In the genomic region with DNA sequence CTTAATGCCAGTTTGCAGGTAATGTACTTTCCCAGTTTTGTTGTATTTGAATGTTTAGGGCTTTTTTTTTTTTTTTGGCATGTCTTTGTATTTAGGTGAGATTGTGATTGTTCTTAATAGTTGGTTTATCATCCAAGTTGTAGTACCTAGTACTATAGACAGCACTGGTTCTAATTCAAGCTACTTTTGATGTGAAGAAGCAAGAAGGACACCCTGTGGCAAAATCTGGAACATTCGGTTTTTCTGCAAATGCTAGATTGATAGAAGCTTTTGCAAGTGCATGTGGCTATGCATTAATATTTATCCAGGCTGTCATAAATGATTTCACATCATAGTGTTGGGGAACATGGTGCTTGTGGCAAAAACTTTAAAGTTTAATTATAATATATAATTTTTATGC, we compare ENCODE assay signal across 9 cellular contexts.
A peak's percentile ranks its signal among the peaks of the same experiment; 100 is the strongest.
DNase-seq lines count a peak whose midpoint lies in the region; ATAC-seq, FAIRE-seq and TF ChIP-seq lines count a peak whose summit lies in the region.
"Had no signal": no experiment of that assay in that cellular context is flagged by ENCODE, and none has a peak within 500 bp of the region (broad histone marks: within the 10 kb centered on the region; RNA-seq: fewer than 3 reads in every experiment).

No MANE protein-coding gene starts in this region.

- no peak overlapping the region for H3K4me3 Mint-ChIP-seq in activated naive CD8-positive, alpha-beta T cell treated with anti-CD3 and anti-CD28 coated beads, Interleukin-2, amount 50 U/mL, for 24 hours
- H3K4me3 Mint-ChIP-seq in activated naive CD8-positive, alpha-beta T cell treated with anti-CD3 and anti-CD28 coated beads for 36 hours: no peak overlapping the region

- H3K9me3 Mint-ChIP-seq in activated naive CD8-positive, alpha-beta T cell treated with anti-CD3 and anti-CD28 coated beads, Interleukin-2, amount 50 U/mL, for 24 hours: no peaks in the 10 kb centered on the region
- H3K9me3 Mint-ChIP-seq in activated naive CD8-positive, alpha-beta T cell treated with anti-CD3 and anti-CD28 coated beads for 36 hours: no peaks in the 10 kb centered on the region

- no peaks in the 10 kb centered on the region for H3K4me1 Mint-ChIP-seq in activated naive CD8-positive, alpha-beta T cell treated with anti-CD3 and anti-CD28 coated beads, Interleukin-2, amount 50 U/mL, for 24 hours
- H3K4me1 Mint-ChIP-seq in activated naive CD8-positive, alpha-beta T cell treated with anti-CD3 and anti-CD28 coated beads for 36 hours: no peaks in the 10 kb centered on the region

- no peak overlapping the region for H3K27ac Mint-ChIP-seq in activated naive CD8-positive, alpha-beta T cell treated with anti-CD3 and anti-CD28 coated beads, Interleukin-2, amount 50 U/mL, for 24 hours
- no peak overlapping the region for H3K27ac Mint-ChIP-seq in activated naive CD8-positive, alpha-beta T cell treated with anti-CD3 and anti-CD28 coated beads for 36 hours

- CTCF ChIA-PET in endothelial cell of umbilical vein (lab: Charles Lee): interaction anchor here (0.5 to 4.6 kb wide), 27 partner anchors 11 to 1188 kb away, joined by 3 to 81 read pairs (median 3); partner anchors contain the start of gene FOXP2

- H2AFZ ChIP-seq in endothelial cell of umbilical vein (ENCODE audit: low read depth, low read length): no peak overlapping the region

- no TSS peak for BruUV-seq in endothelial cell of umbilical vein (replicated peaks; lab: Mats Ljungman, UMichigan)

- TF ChIP-seq POLR2A in endothelial cell of umbilical vein (IDR thresholded peaks at IDR 0.05; ENCODE audit: low read depth, low read length) (no peak), testis (IDR thresholded peaks at IDR 0.05) (no peak), upper lobe of left lung (IDR thresholded peaks at IDR 0.05) (no peak)

- H3K9me1 ChIP-seq in endothelial cell of umbilical vein (replicated peaks; ENCODE audit: control insufficient read depth, extremely low read depth, insufficient read depth, low read length): no peaks in the 10 kb centered on the region

- H3K4me3 ChIP-seq in endothelial cell of umbilical vein (replicated peaks in 1 of 3; ENCODE audit: insufficient read depth in 1 of 3, low read depth in 1 of 3, low read length in 3 of 3): no peak overlapping the region
- no peak overlapping the region for H3K4me3 ChIP-seq in testis
- no peak overlapping the region for H3K4me3 ChIP-seq in heart right ventricle
- H3K4me3 ChIP-seq in upper lobe of left lung: no peak overlapping the region

- FAIRE-seq in endothelial cell of umbilical vein (lab: Jason Lieb, UNC): no peak

- H3K4me2 ChIP-seq in endothelial cell of umbilical vein (ENCODE audit: insufficient read depth, low read length): no peak overlapping the region

- TF ChIP-seq CTCF in endothelial cell of umbilical vein (IDR thresholded peaks at IDR 0.05; ENCODE audit: extremely low read depth in 1 of 2, insufficient read depth in 1 of 2, low read depth in 1 of 2, low read length in 2 of 2) (peak in 1 of 2 donors; percentile 30), testis (IDR thresholded peaks at IDR 0.05) (no peak), heart right ventricle (IDR thresholded peaks at IDR 0.05) (peak in 4 of 9 donors; percentile 20 to 35 (median 26)), upper lobe of left lung (IDR thresholded peaks at IDR 0.05) (no peak)

- DNase-seq in activated naive CD8-positive, alpha-beta T cell treated with anti-CD3 and anti-CD28 coated beads, Interleukin-2, amount 50 U/mL, for 24 hours: peak; percentile 2
- no peak for DNase-seq in activated naive CD8-positive, alpha-beta T cell treated with anti-CD3 and anti-CD28 coated beads for 36 hours
- DNase-seq in NCI-H446 treated with DMSO at 0.1 percent for 48 hours (lab: John Stamatoyannopoulos, UW) (peak; percentile 49), endothelial cell of umbilical vein (ENCODE audit: low read depth, low spot score) (peak; percentile 35), testis (peak; percentile 18), heart right ventricle (no peak), upper lobe of left lung (no peak)

- no peaks in the 10 kb centered on the region for H3K27me3 ChIP-seq in endothelial cell of umbilical vein (ENCODE audit: control insufficient read depth in 2 of 2, insufficient read depth in 2 of 2, low read length in 2 of 2)
- H3K27me3 ChIP-seq in testis: no peaks in the 10 kb centered on the region
- no peaks in the 10 kb centered on the region for H3K27me3 ChIP-seq in heart right ventricle
- no peaks in the 10 kb centered on the region for H3K27me3 ChIP-seq in upper lobe of left lung

- intact Hi-C loops in endothelial cell of umbilical vein (cut with micrococcal nuclease) (loop anchor here (1.0 kb wide), 3 partner anchors 236 to 637 kb away; no protein-coding TSS in a partner anchor), testis (cut with DNase I; ENCODE audit: low total_unique reads) (no loop called here), heart right ventricle (cut with DNase I) (loop anchor here in 2 of 10 donors (5.0 kb wide), 2 partner anchors 236 to 581 kb away; no protein-coding TSS in a partner anchor)

- H3K27ac ChIP-seq in endothelial cell of umbilical vein (ENCODE audit: insufficient read depth, low read depth, low read length): no peak overlapping the region
- H3K27ac ChIP-seq in testis: no peak overlapping the region
- H3K27ac ChIP-seq in heart right ventricle: no peak overlapping the region
- no peak overlapping the region for H3K27ac ChIP-seq in upper lobe of left lung

- peaks cover 2% of the 10 kb centered on the region for H3K27me3 Mint-ChIP-seq in activated naive CD8-positive, alpha-beta T cell treated with anti-CD3 and anti-CD28 coated beads, Interleukin-2, amount 50 U/mL, for 24 hours
- peaks cover 5% of the 10 kb centered on the region for H3K27me3 Mint-ChIP-seq in activated naive CD8-positive, alpha-beta T cell treated with anti-CD3 and anti-CD28 coated beads for 36 hours

- H3K9ac ChIP-seq in endothelial cell of umbilical vein (replicated peaks; ENCODE audit: extremely low read depth, insufficient read depth, low read length): no peak overlapping the region

- dilution Hi-C loops in endothelial cell of umbilical vein (cut with MboI; ENCODE audit: extremely low pct_ligation_motif_present, low sequenced_read_pairs): no loop called here

- no peaks in the 10 kb centered on the region for H3K36me3 Mint-ChIP-seq in activated naive CD8-positive, alpha-beta T cell treated with anti-CD3 and anti-CD28 coated beads, Interleukin-2, amount 50 U/mL, for 24 hours (ENCODE audit: low read depth)
- no peaks in the 10 kb centered on the region for H3K36me3 Mint-ChIP-seq in activated naive CD8-positive, alpha-beta T cell treated with anti-CD3 and anti-CD28 coated beads for 36 hours

- H3K79me2 ChIP-seq in endothelial cell of umbilical vein (ENCODE audit: control insufficient read depth, insufficient read depth, low read length): no peaks in the 10 kb centered on the region

- TF ChIP-seq EP300 in upper lobe of left lung (IDR thresholded peaks at IDR 0.05): no peak

- ATAC-seq in activated naive CD8-positive, alpha-beta T cell treated with anti-CD3 and anti-CD28 coated beads, Interleukin-2, amount 50 U/mL, for 24 hours: no peak
- ATAC-seq in heart right ventricle: no peak
- ATAC-seq in GM18861 (IDR thresholded peaks at IDR 0.05; ENCODE audit: unreplicated experiment): no peak
- ATAC-seq in upper lobe of left lung (ENCODE audit: low FRiP score in 2 of 2): no peak

- no peaks in the 10 kb centered on the region for H3K4me1 ChIP-seq in endothelial cell of umbilical vein (ENCODE audit: control insufficient read depth, extremely low read depth, insufficient read depth, low read length)
- no peaks in the 10 kb centered on the region for H3K4me1 ChIP-seq in testis
- peaks cover 0 to 10% (median 0%) of the 10 kb centered on the region in 9 donors for H3K4me1 ChIP-seq in heart right ventricle
- no peaks in the 10 kb centered on the region for H3K4me1 ChIP-seq in upper lobe of left lung
- H3K4me1 ChIP-seq: Caco-2 had no signal

- H4K20me1 ChIP-seq in endothelial cell of umbilical vein (replicated peaks; ENCODE audit: control insufficient read depth, extremely low read depth, insufficient read depth, low read length): no peaks in the 10 kb centered on the region

- H3K9me3 ChIP-seq in endothelial cell of umbilical vein (replicated peaks; ENCODE audit: control insufficient read depth, insufficient read depth, low read length): no peaks in the 10 kb centered on the region
- H3K9me3 ChIP-seq in testis: no peaks in the 10 kb centered on the region
- H3K9me3 ChIP-seq in heart right ventricle: no peaks in the 10 kb centered on the region
- H3K9me3 ChIP-seq in upper lobe of left lung: no peaks in the 10 kb centered on the region
- H3K9me3 ChIP-seq: Caco-2 had no signal

- no peaks in the 10 kb centered on the region for H3K36me3 ChIP-seq in endothelial cell of umbilical vein (ENCODE audit: control insufficient read depth in 2 of 2, extremely low read depth in 1 of 2, insufficient read depth in 2 of 2, low read length in 2 of 2)
- no peaks in the 10 kb centered on the region for H3K36me3 ChIP-seq in testis (ENCODE audit: low read depth, missing control alignments)
- H3K36me3 ChIP-seq in heart right ventricle: no peaks in the 10 kb centered on the region
- no peaks in the 10 kb centered on the region for H3K36me3 ChIP-seq in upper lobe of left lung

- 81 to 83% methylated on average over 1 of the region's 1 CpG for WGBS in testis, 2 donors
- WGBS in heart right ventricle, 2 donors: 74 to 91% methylated on average over 1 of the region's 1 CpG
- WGBS in upper lobe of left lung, 2 donors: 79 to 87% methylated on average over 1 of the region's 1 CpG

- POLR2A ChIA-PET in endothelial cell of umbilical vein (lab: Charles Lee): no interaction called here

TF ChIP-seq in endothelial cell of umbilical vein, 7 proteins besides CTCF, POLR2A, EP300 and RAD21:
- TF ChIP-seq POLR2AphosphoS5 (IDR thresholded peaks at IDR 0.05; ENCODE audit: insufficient read depth, low read depth, low read length) (no peak), MYC (IDR thresholded peaks at IDR 0.05; ENCODE audit: low read depth, low read length) (no peak), MAX (IDR thresholded peaks at IDR 0.05; ENCODE audit: insufficient read depth, insufficient read length) (no peak), FOS (IDR thresholded peaks at IDR 0.05; ENCODE audit: borderline replicate concordance, insufficient read depth, low read length) (no peak), EZH2 (IDR thresholded peaks at IDR 0.05; ENCODE audit: borderline replicate concordance, low read depth, low read length, severe bottlenecking) (no peak), GATA2 (IDR thresholded peaks at IDR 0.05; ENCODE audit: insufficient read depth, insufficient read length, low read depth, low read length) (no peak)

Comparison
In these comparisons a context has a peak if more than half of its experiments do, and no peak if none do; other contexts are left out.
1. DNase-seq: peak in activated naive CD8-positive, alpha-beta T cell treated with anti-CD3 and anti-CD28 coated beads, Interleukin-2, amount 50 U/mL, for 24 hours (single experiment), NCI-H446 treated with DMSO at 0.1 percent for 48 hours (single experiment), endothelial cell of umbilical vein (single experiment) and testis (single experiment); none in activated naive CD8-positive, alpha-beta T cell treated with anti-CD3 and anti-CD28 coated beads for 36 hours (single experiment), heart right ventricle (0 of 2) and upper lobe of left lung (0 of 2).